Comparison of ENCODE assay signal across 9 cellular contexts in genomic region chr5:132258102-132259060, GRCh38. TPM values are rescaled to one million over a fixed set of nuclear protein-coding genes. Genes with fewer than 3 reads are reported as not detected.
A peak's percentile ranks its signal among the peaks of the same experiment; 100 is the strongest.
DNase-seq lines count a peak whose midpoint lies in the region; ATAC-seq and TF ChIP-seq lines count a peak whose summit lies in the region.
"Had no signal": no experiment of that assay in that cellular context is flagged by ENCODE, and none has a peak within 500 bp of the region (broad histone marks: within the 10 kb centered on the region; RNA-seq: fewer than 3 reads in every experiment).

No MANE protein-coding gene starts in this region.

- no peak overlapping the region for H3K27ac Mint-ChIP-seq in activated naive CD8-positive, alpha-beta T cell treated with anti-CD3 and anti-CD28 coated beads, Interleukin-2, amount 10 ng/mL, durations not matched to agents 7 days and 5 days
- H3K27ac Mint-ChIP-seq in activated naive CD8-positive, alpha-beta T cell treated with anti-CD3 and anti-CD28 coated beads for 36 hours: no peak overlapping the region

- H3K9me3 Mint-ChIP-seq in activated naive CD8-positive, alpha-beta T cell treated with anti-CD3 and anti-CD28 coated beads, Interleukin-2, amount 10 ng/mL, durations not matched to agents 7 days and 5 days: no peaks in the 10 kb centered on the region
- H3K9me3 Mint-ChIP-seq in activated naive CD8-positive, alpha-beta T cell treated with anti-CD3 and anti-CD28 coated beads for 36 hours: no peaks in the 10 kb centered on the region

- no peak for TF ChIP-seq CTCF in uterus (IDR thresholded peaks at IDR 0.05)

- no peak for ATAC-seq in activated naive CD8-positive, alpha-beta T cell treated with anti-CD3 and anti-CD28 coated beads, Interleukin-2, amount 10 ng/mL, durations not matched to agents 7 days and 5 days (ENCODE audit: low read depth)
- ATAC-seq in HG02870 (IDR thresholded peaks at IDR 0.05; ENCODE audit: unreplicated experiment) (no peak), HG03039 (IDR thresholded peaks at IDR 0.05; ENCODE audit: unreplicated experiment) (no peak)

- H3K9ac ChIP-seq in endocrine pancreas (ENCODE audit: control insufficient read depth, insufficient read depth, low read length): peak overlapping the region; percentile 77

- peaks cover 16% of the 10 kb centered on the region for H3K27me3 Mint-ChIP-seq in activated naive CD8-positive, alpha-beta T cell treated with anti-CD3 and anti-CD28 coated beads, Interleukin-2, amount 10 ng/mL, durations not matched to agents 7 days and 5 days
- peaks cover 25% of the 10 kb centered on the region for H3K27me3 Mint-ChIP-seq in activated naive CD8-positive, alpha-beta T cell treated with anti-CD3 and anti-CD28 coated beads for 36 hours

- H3K27me3 ChIP-seq in endocrine pancreas (ENCODE audit: control insufficient read depth, insufficient read depth, low read length) (no peaks in the 10 kb centered on the region), uterus (no peaks in the 10 kb centered on the region)

- peak in 1 of 2 donors; percentile 30 for TF ChIP-seq POLR2A in uterus (IDR thresholded peaks at IDR 0.05)

- DNase-seq in activated naive CD8-positive, alpha-beta T cell treated with anti-CD3 and anti-CD28 coated beads, Interleukin-2, amount 10 ng/mL, durations not matched to agents 7 days and 5 days: no peak
- no peak for DNase-seq in activated naive CD8-positive, alpha-beta T cell treated with anti-CD3 and anti-CD28 coated beads for 36 hours
- DNase-seq in uterus: peak; percentile 53 to 68
- no peak for DNase-seq in NCI-H2107 (lab: John Stamatoyannopoulos, UW)

- intact Hi-C loops in uterus (cut with DNase I; ENCODE audit: low total_unique reads): no loop called here

- H3K36me3 ChIP-seq in endocrine pancreas (ENCODE audit: control insufficient read depth, insufficient read depth, low read length) (no peaks in the 10 kb centered on the region), mesodermal cell (ENCODE audit: control insufficient read depth, insufficient read depth, low read length) (peaks cover 10% of the 10 kb centered on the region), uterus (no peaks in the 10 kb centered on the region)

- peaks cover 8% of the 10 kb centered on the region for H3K4me1 Mint-ChIP-seq in activated naive CD8-positive, alpha-beta T cell treated with anti-CD3 and anti-CD28 coated beads, Interleukin-2, amount 10 ng/mL, durations not matched to agents 7 days and 5 days
- H3K4me1 Mint-ChIP-seq in activated naive CD8-positive, alpha-beta T cell treated with anti-CD3 and anti-CD28 coated beads for 36 hours: peaks cover 23% of the 10 kb centered on the region

- H3K27ac ChIP-seq in mesodermal cell (ENCODE audit: low read depth, low read length, severe bottlenecking) (peak overlapping the region; percentile 62), uterus (peak overlapping the region; percentile 96 to 99)
- H3K27ac ChIP-seq: C4-2B had no signal

- POLR2A ChIA-PET in activated naive CD8-positive, alpha-beta T cell treated with anti-CD3 and anti-CD28 coated beads, Interleukin-2, amount 10 ng/mL, durations not matched to agents 7 days and 5 days (lab: Charles Lee): interaction anchor here (0.6 kb wide), 1 partner anchor 60 kb away, joined by 4 read pairs; no protein-coding TSS in a partner anchor

- H3K4me1 ChIP-seq in endocrine pancreas (ENCODE audit: control insufficient read depth, insufficient read depth, low read length): no peaks in the 10 kb centered on the region
- H3K4me1 ChIP-seq in mesodermal cell (ENCODE audit: control insufficient read depth, insufficient read depth, low read length, poor library complexity, severe bottlenecking): peaks cover 32% of the 10 kb centered on the region
- H3K4me1 ChIP-seq in uterus: peaks cover 22 to 27% of the 10 kb centered on the region in 2 donors

- peak overlapping the region; percentile 21 for H3K4me3 Mint-ChIP-seq in activated naive CD8-positive, alpha-beta T cell treated with anti-CD3 and anti-CD28 coated beads, Interleukin-2, amount 10 ng/mL, durations not matched to agents 7 days and 5 days
- H3K4me3 Mint-ChIP-seq in activated naive CD8-positive, alpha-beta T cell treated with anti-CD3 and anti-CD28 coated beads for 36 hours: no peak overlapping the region

- WGBS in mesodermal cell (ENCODE audit: insufficient coverage in 2 of 2), 2 experiments: 64 to 68% methylated on average over 8 to 12 of the region's 19 CpGs

- no peaks in the 10 kb centered on the region for H3K36me3 Mint-ChIP-seq in activated naive CD8-positive, alpha-beta T cell treated with anti-CD3 and anti-CD28 coated beads, Interleukin-2, amount 10 ng/mL, durations not matched to agents 7 days and 5 days
- H3K36me3 Mint-ChIP-seq in activated naive CD8-positive, alpha-beta T cell treated with anti-CD3 and anti-CD28 coated beads for 36 hours: no peaks in the 10 kb centered on the region

- H3K4me3 ChIP-seq in endocrine pancreas (ENCODE audit: control insufficient read depth, insufficient read depth, low read length) (no peak overlapping the region), mesodermal cell (ENCODE audit: extremely low read depth, insufficient read depth, low read length, poor library complexity, severe bottlenecking) (peak overlapping the region; percentile 58), uterus (peak overlapping the region; percentile 80)

- H3K9me3 ChIP-seq in endocrine pancreas (ENCODE audit: control insufficient read depth, low read length) (no peaks in the 10 kb centered on the region), mesodermal cell (ENCODE audit: control insufficient read depth, low read length) (no peaks in the 10 kb centered on the region), uterus (no peaks in the 10 kb centered on the region)

RNA-seq across cellular contexts. Expression of gene PDLIM4, which starts 0.9 kb away (rescaled TPM):
- under 1 TPM in 1 of 2 experiments, not detected in 1; 0.64 TPM for total RNA-seq in activated naive CD8-positive, alpha-beta T cell treated with anti-CD3 and anti-CD28 coated beads, Interleukin-2, amount 10 ng/mL, durations not matched to agents 7 days and 5 days
- under 1 TPM in 1 of 2 experiments, not detected in 1; 0.31 TPM for total RNA-seq in activated naive CD8-positive, alpha-beta T cell treated with anti-CD3 and anti-CD28 coated beads for 36 hours
- polyA plus RNA-seq in mesodermal cell (2013, experiment 1 of 2): 41.5 TPM
- 33.3 TPM for polyA plus RNA-seq in mesodermal cell (2013, experiment 2 of 2)
- total RNA-seq in uterus: 100 to 1,000 TPM in 1 of 4 donors, 10 to 100 TPM in 3; 14.1 to 148 (median 45.3) TPM

RNA-seq across cellular contexts. Expression of gene P4HA2, which starts 30.7 kb away (rescaled TPM):
- 10 to 100 TPM; 10.1 to 10.7 TPM for total RNA-seq in activated naive CD8-positive, alpha-beta T cell treated with anti-CD3 and anti-CD28 coated beads, Interleukin-2, amount 10 ng/mL, durations not matched to agents 7 days and 5 days
- 1 to 10 TPM; 8.1 to 8.7 TPM for total RNA-seq in activated naive CD8-positive, alpha-beta T cell treated with anti-CD3 and anti-CD28 coated beads for 36 hours
- 59.9 TPM for polyA plus RNA-seq in mesodermal cell (2013, experiment 1 of 2)
- polyA plus RNA-seq in mesodermal cell (2013, experiment 2 of 2): 58.1 TPM
- 100 to 1,000 TPM in 1 of 4 donors, 10 to 100 TPM in 3; 19.4 to 112 (median 85.2) TPM for total RNA-seq in uterus

RNA-seq across cellular contexts. Expression of gene SLC22A4, which starts 35.8 kb away (rescaled TPM):
- under 1 TPM in 1 of 2 experiments, not detected in 1; 0.14 TPM for total RNA-seq in activated naive CD8-positive, alpha-beta T cell treated with anti-CD3 and anti-CD28 coated beads, Interleukin-2, amount 10 ng/mL, durations not matched to agents 7 days and 5 days
- 1 to 10 TPM in 1 of 2 experiments, under 1 TPM in 1; 0.95 to 1.3 TPM for total RNA-seq in activated naive CD8-positive, alpha-beta T cell treated with anti-CD3 and anti-CD28 coated beads for 36 hours
- 0.77 TPM for polyA plus RNA-seq in mesodermal cell (2013, experiment 1 of 2)
- polyA plus RNA-seq in mesodermal cell (2013, experiment 2 of 2): 0.81 TPM
- 1 to 10 TPM in 3 of 4 donors, under 1 TPM in 1; 0.26 to 4.5 (median 2.3) TPM for total RNA-seq in uterus

Comparison
In these comparisons a context has a peak if more than half of its experiments do, and no peak if none do; other contexts are left out.
1. DNase-seq: peak in uterus (2 of 2); none in activated naive CD8-positive, alpha-beta T cell treated with anti-CD3 and anti-CD28 coated beads, Interleukin-2, amount 10 ng/mL, durations not matched to agents 7 days and 5 days (single experiment), activated naive CD8-positive, alpha-beta T cell treated with anti-CD3 and anti-CD28 coated beads for 36 hours (single experiment) and NCI-H2107 (single experiment).
2. RNA of gene PDLIM4, which starts 0.9 kb away (total RNA-seq): 14.1 to 148 TPM in uterus; 0.64 TPM in activated naive CD8-positive, alpha-beta T cell treated with anti-CD3 and anti-CD28 coated beads, Interleukin-2, amount 10 ng/mL, durations not matched to agents 7 days and 5 days and 0.31 TPM in activated naive CD8-positive, alpha-beta T cell treated with anti-CD3 and anti-CD28 coated beads for 36 hours; every median in the first group is over 4 times any median in the second.